In the genomic region with DNA sequence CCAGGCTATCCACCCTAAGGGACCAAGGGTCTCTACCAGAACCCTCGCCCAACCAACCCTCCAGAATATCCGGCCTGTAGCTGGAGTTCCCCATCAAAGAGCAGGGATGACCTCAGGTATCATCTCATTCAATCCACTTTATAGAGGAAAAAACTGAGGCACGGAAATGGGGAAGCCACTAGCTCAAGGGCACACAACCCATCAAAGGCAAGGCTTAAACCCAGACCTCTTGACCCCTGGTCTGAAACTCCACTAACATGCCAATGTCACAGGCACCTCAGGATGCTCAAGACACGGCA, we compare ENCODE assay signal across 8 cellular contexts. TPM values are rescaled to one million over a fixed set of nuclear protein-coding genes. Genes with fewer than 3 reads are reported as not detected.
DNase-seq lines count a peak whose midpoint lies in the region; ATAC-seq and TF ChIP-seq lines count a peak whose summit lies in the region.

No MANE protein-coding gene starts in this region.

- H3K4me3 Mint-ChIP-seq in T-helper 17 cell: peak overlapping the region; percentile 94

- peaks cover 0 to 29% (median 7%) of the 10 kb centered on the region in 4 donors for H3K36me3 ChIP-seq in sigmoid colon

- H3K27me3 ChIP-seq in sigmoid colon: no peaks in the 10 kb centered on the region

- intact Hi-C loops in sigmoid colon (cut with DNase I): no loop called here

- in situ Hi-C loops in G401 (cut with HindIII; ENCODE audit: low sequenced_read_pairs): no loop called here

- H3K27ac Mint-ChIP-seq in T-helper 17 cell: peak overlapping the region; percentile 94

- H3K27ac ChIP-seq in sigmoid colon: peak overlapping the region; percentile 75 to 90 (median 85)

- ATAC-seq in T-helper 17 cell (no peak), HG02973 (IDR thresholded peaks at IDR 0.05; ENCODE audit: unreplicated experiment) (no peak)
- ATAC-seq in activated CD4-positive, CD25-positive, alpha-beta regulatory T cell treated with anti-CD3 and anti-CD28 coated beads, Interleukin-2, amount 50 U/mL, for 24 hours: no peak

- H3K9me3 ChIP-seq in T-helper 17 cell (ENCODE audit: control insufficient read depth, low read length, poor library complexity, severe bottlenecking) (no peaks in the 10 kb centered on the region), sigmoid colon (no peaks in the 10 kb centered on the region)

- no peak for TF ChIP-seq CTCF in GM12865 (IDR thresholded peaks at IDR 0.05; ENCODE audit: insufficient read depth, low read depth, low read length, missing control alignments)
- TF ChIP-seq CTCF in fibroblast of the aortic adventitia (IDR thresholded peaks at IDR 0.05; ENCODE audit: insufficient read depth, low read length): no peak
- no peak for TF ChIP-seq CTCF in sigmoid colon (IDR thresholded peaks at IDR 0.05)

- H3K4me1 ChIP-seq in sigmoid colon: peaks cover 0 to 51% (median 43%) of the 10 kb centered on the region in 4 donors

- no peak for DNase-seq in GM12865 (ENCODE audit: low read depth)
- no peak for DNase-seq in T-helper 17 cell
- DNase-seq in fibroblast of the aortic adventitia (ENCODE audit: low read depth): no peak
- DNase-seq in sigmoid colon: no peak
- DNase-seq in hypothalamus (lab: John Stamatoyannopoulos, UW): no peak
- DNase-seq in G401 (ENCODE audit: low spot score): no peak

- peaks cover 55% of the 10 kb centered on the region for H3K4me1 Mint-ChIP-seq in T-helper 17 cell

- H3K4me3 ChIP-seq in GM12865 (ENCODE audit: low read depth, low read length): peak overlapping the region; percentile 92
- peak overlapping the region; percentile 93 for H3K4me3 ChIP-seq in fibroblast of the aortic adventitia (ENCODE audit: low read depth, low read length)
- H3K4me3 ChIP-seq in sigmoid colon: peak overlapping the region; percentile 62 to 99 (median 96)

- 2 to 5% methylated on average over 4 of the region's 4 CpGs for WGBS in sigmoid colon, 2 donors

- peaks cover 4% of the 10 kb centered on the region for H3K36me3 Mint-ChIP-seq in T-helper 17 cell (ENCODE audit: low read depth)

- no peak for TF ChIP-seq POLR2A in sigmoid colon (IDR thresholded peaks at IDR 0.05)

- H3K27me3 Mint-ChIP-seq in T-helper 17 cell: no peaks in the 10 kb centered on the region

- TF ChIP-seq EP300 in sigmoid colon (IDR thresholded peaks at IDR 0.05): no peak

RNA-seq across cellular contexts. Expression of a gene that starts 1.6 kb away (rescaled TPM):
- 10 to 100 TPM; 27.4 to 28.8 TPM for total RNA-seq in T-helper 17 cell
- total RNA-seq in fibroblast of the aortic adventitia (ENCODE audit: low replicate concordance): 26.1 and 38.0 TPM in 2 replicates
- total RNA-seq in sigmoid colon: 10 to 100 TPM; 14.5 to 25.2 (median 19.2) TPM
- polyA plus RNA-seq in sigmoid colon: 10 to 100 TPM; 24.6 to 38.3 (median 25.0) TPM
- 43.3 and 59.8 TPM in 2 replicates for total RNA-seq in G401 (2014; rRNA removed; shearing (Covaris generic))

RNA-seq across cellular contexts. Expression of a gene that starts 5.9 kb away (rescaled TPM):
- total RNA-seq in T-helper 17 cell (1 to 10 TPM in 1 of 2 donors, not detected in 1; 1.8 TPM), fibroblast of the aortic adventitia (ENCODE audit: low replicate concordance) (not detected in 2 replicates), sigmoid colon (not detected)
- polyA plus RNA-seq in sigmoid colon: not detected
- total RNA-seq in G401 (2014; rRNA removed; shearing (Covaris generic)): 0.58 TPM in 1 of 2 replicates, not detected in the other

RNA-seq across cellular contexts. Expression of a gene that starts 13.6 kb away (rescaled TPM):
- total RNA-seq in T-helper 17 cell (100 to 1,000 TPM; 192 to 220 TPM), fibroblast of the aortic adventitia (ENCODE audit: low replicate concordance) (0.09 TPM in 1 of 2 replicates, not detected in the other), sigmoid colon (1 to 10 TPM in 3 of 4 donors, under 1 TPM in 1; 0.82 to 5.8 (median 1.9) TPM)
- polyA plus RNA-seq in sigmoid colon: 10 to 100 TPM in 1 of 3 donors, 1 to 10 TPM in 2; 1.2 to 46.6 (median 2.4) TPM
- total RNA-seq in G401 (2014; rRNA removed; shearing (Covaris generic)): 0.10 and 0.86 TPM in 2 replicates

RNA-seq across cellular contexts. Expression of a gene that starts 13.6 kb away (rescaled TPM):
- total RNA-seq in T-helper 17 cell: 10 to 100 TPM; 35.5 to 44.8 TPM
- total RNA-seq in fibroblast of the aortic adventitia (ENCODE audit: low replicate concordance): 25.2 and 37.5 TPM in 2 replicates
- total RNA-seq in sigmoid colon: 10 to 100 TPM; 29.9 to 57.3 (median 43.0) TPM
- 10 to 100 TPM; 45.0 to 51.8 (median 48.0) TPM for polyA plus RNA-seq in sigmoid colon
- total RNA-seq in G401 (2014; rRNA removed; shearing (Covaris generic)): 82.4 and 84.3 TPM in 2 replicates

RNA-seq across cellular contexts. Expression of a gene that starts 26.5 kb away (rescaled TPM):
- total RNA-seq in T-helper 17 cell: 1 to 10 TPM; 6.2 to 6.7 TPM
- 2.1 and 5.4 TPM in 2 replicates for total RNA-seq in fibroblast of the aortic adventitia (ENCODE audit: low replicate concordance)
- 10 to 100 TPM in 3 of 4 donors, 1 to 10 TPM in 1; 8.1 to 12.8 (median 11.4) TPM for total RNA-seq in sigmoid colon
- polyA plus RNA-seq in sigmoid colon: 1 to 10 TPM; 2.4 to 5.9 (median 2.8) TPM
- 30.4 and 41.8 TPM in 2 replicates for total RNA-seq in G401 (2014; rRNA removed; shearing (Covaris generic))

Comparison
In these comparisons a context has a peak if more than half of its experiments do, and no peak if none do; other contexts are left out.
1. RNA of a gene that starts 13.6 kb away (total RNA-seq): 192 to 220 TPM in T-helper 17 cell; 0.82 to 5.8 TPM in sigmoid colon, 0.10 to 0.86 TPM in G401 and 0.09 TPM in fibroblast of the aortic adventitia; every median in the first group is over 10 times any median in the second.
2. Peak in every context shown above with its lines, with median percentiles within 50 percentile points of each other: H3K4me3 ChIP-seq.